ENCODE assay signal across 1 cellular context in the genomic region with DNA sequence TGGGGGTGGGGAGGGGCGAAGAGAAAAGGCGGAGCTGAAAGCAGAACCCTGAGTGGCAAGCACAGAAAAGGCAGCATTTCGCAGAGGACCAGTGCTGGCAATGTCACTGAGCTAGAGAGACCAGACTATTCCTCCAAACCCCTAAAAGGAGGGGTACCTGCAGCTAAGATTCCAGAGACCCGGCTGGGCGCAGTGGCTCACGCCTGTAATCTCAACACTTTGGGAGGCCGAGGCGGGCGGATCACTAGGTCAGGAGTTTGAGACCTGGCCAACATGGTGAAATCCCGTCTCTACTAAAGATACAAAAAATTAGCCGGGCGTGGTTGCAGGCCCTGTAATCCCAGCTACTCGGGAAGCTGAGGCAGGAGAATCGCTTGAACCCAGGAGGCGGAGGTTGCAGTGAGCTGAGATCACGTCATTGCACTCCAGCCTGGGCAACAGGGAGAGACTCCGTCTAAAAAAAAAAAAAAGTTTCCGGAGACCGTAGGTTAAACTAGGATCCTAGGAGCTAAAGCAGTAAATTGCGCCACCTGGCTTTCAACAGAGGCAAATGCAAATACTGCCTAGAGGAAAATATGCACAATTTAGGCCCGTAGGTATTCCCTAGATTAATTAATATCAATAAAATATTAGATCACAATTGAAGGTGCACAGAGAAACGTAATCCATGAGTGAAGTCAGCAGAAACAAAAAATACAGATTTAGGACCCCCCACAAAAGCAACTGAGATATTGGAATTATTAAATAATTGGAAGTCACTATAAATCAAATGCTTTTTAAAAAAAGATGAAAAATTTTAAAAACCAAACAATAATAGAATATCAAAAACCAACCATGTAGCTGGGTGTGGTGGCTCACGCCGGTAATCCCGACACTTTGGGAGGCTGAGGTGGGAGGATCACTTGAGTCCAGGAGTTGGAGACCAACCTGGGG.
TF ChIP-seq lines count a peak whose summit lies in the region.

No MANE protein-coding gene starts in this region.

TF ChIP-seq in endothelial cell of umbilical vein, 7 proteins besides CTCF, POLR2A, EP300 and RAD21:
- TF ChIP-seq EZH2 (IDR thresholded peaks at IDR 0.05; ENCODE audit: borderline replicate concordance, low read depth, low read length, severe bottlenecking): no peak
- TF ChIP-seq POLR2AphosphoS5 (IDR thresholded peaks at IDR 0.05; ENCODE audit: insufficient read depth, low read depth, low read length): no peak
- TF ChIP-seq, protein P1, sequence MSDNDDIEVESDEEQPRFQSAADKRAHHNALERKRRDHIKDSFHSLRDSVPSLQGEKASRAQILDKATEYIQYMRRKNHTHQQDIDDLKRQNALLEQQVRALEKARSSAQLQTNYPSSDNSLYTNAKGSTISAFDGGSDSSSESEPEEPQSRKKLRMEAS (IDR thresholded peaks at IDR 0.05; ENCODE audit: insufficient read depth, insufficient read length): no peak
- no peak for TF ChIP-seq MYC (IDR thresholded peaks at IDR 0.05; ENCODE audit: low read depth, low read length)
- TF ChIP-seq FOS (IDR thresholded peaks at IDR 0.05; ENCODE audit: borderline replicate concordance, insufficient read depth, low read length): no peak
- TF ChIP-seq GATA2 (IDR thresholded peaks at IDR 0.05; ENCODE audit: insufficient read depth, insufficient read length, low read depth, low read length): no peak
- TF ChIP-seq JUN (IDR thresholded peaks at IDR 0.05; ENCODE audit: borderline replicate concordance, insufficient read depth, insufficient read length, low read depth): no peak
